ENCODE assay signal across 16 cellular contexts in the genomic region with DNA sequence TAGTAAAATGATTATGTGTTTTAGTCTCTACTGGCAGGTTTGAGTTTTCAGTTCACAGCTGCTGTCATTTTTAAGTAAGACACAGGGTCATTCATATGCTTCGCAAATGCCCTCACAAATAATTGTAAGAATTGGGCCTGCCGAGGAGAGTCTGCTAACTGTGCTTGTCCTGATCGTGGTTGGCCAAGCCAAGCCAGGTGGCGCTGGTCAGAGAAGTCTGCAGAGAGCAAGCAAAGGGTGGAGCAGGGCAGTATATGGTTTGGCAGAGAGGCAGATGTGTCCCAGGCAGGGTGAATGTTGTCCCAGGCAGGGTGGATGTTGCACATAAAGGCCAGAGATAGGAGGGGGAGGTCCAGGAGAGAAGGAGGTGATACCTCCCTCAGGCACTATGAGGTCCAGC. TPM values are rescaled to one million over a fixed set of nuclear protein-coding genes. Genes with fewer than 3 reads are reported as not detected.
DNase-seq lines count a peak whose midpoint lies in the region; ATAC-seq and TF ChIP-seq lines count a peak whose summit lies in the region.
"Had no signal": no experiment of that assay in that cellular context is flagged by ENCODE, and none has a peak within 500 bp of the region (broad histone marks: within the 10 kb centered on the region; RNA-seq: fewer than 3 reads in every experiment).

No MANE protein-coding gene starts in this region.

- H3K36me3 ChIP-seq in Panc1 (ENCODE audit: control insufficient read depth, insufficient read depth, low read length): no peaks in the 10 kb centered on the region
- peaks cover 94% of the 10 kb centered on the region for H3K36me3 ChIP-seq in endodermal cell (ENCODE audit: control insufficient read depth, insufficient read depth, low read length)

- H3K36me3 Mint-ChIP-seq in HFFc6 (ENCODE audit: low read depth) (peaks cover 46% of the 10 kb centered on the region), endodermal cell (ENCODE audit: low read depth) (peaks cover 39% of the 10 kb centered on the region)
- H3K36me3 Mint-ChIP-seq in activated naive CD8-positive, alpha-beta T cell treated with anti-CD3 and anti-CD28 coated beads for 36 hours: peaks cover 4% of the 10 kb centered on the region
- no peaks in the 10 kb centered on the region for H3K36me3 Mint-ChIP-seq in effector memory CD8-positive, alpha-beta T cell (ENCODE audit: insufficient read depth)

- POLR2A ChIA-PET in Panc1 (lab: Charles Lee): no interaction called here

- H3K4me3 ChIP-seq in Panc1 (ENCODE audit: low read depth in 2 of 2, low read length in 2 of 2) (no peak overlapping the region), endodermal cell (ENCODE audit: low read length) (no peak overlapping the region)

- WGBS in endodermal cell (ENCODE audit: insufficient coverage in 1 of 2, insufficient read length in 1 of 2), 2 experiments: 90 to 100% methylated on average over 2 to 4 of the region's 4 CpGs

- H3K4me1 Mint-ChIP-seq in HFFc6 (ENCODE audit: low read depth): peaks cover 22% of the 10 kb centered on the region
- peaks cover 2% of the 10 kb centered on the region for H3K4me1 Mint-ChIP-seq in endodermal cell
- H3K4me1 Mint-ChIP-seq in activated naive CD8-positive, alpha-beta T cell treated with anti-CD3 and anti-CD28 coated beads for 36 hours: no peaks in the 10 kb centered on the region
- no peaks in the 10 kb centered on the region for H3K4me1 Mint-ChIP-seq in effector memory CD8-positive, alpha-beta T cell (ENCODE audit: low read depth in 2 of 2)
- H3K4me1 Mint-ChIP-seq: CD4-positive, CD25-positive, alpha-beta regulatory T cell; CD8-positive, alpha-beta memory T cell had no signal

- H3K9ac ChIP-seq in endodermal cell (ENCODE audit: extremely low read depth, low read length, poor library complexity, severe bottlenecking): no peak overlapping the region

- in situ Hi-C loops in Panc1 (cut with HindIII; ENCODE audit: low pct_unique_long_range_greater_than_20kb, low sequenced_read_pairs): no loop called here

- H3K27ac ChIP-seq in Panc1 (ENCODE audit: low read length): no peak overlapping the region
- H3K27ac ChIP-seq in endodermal cell (ENCODE audit: low read depth, low read length): no peak overlapping the region

- H3K4me3 Mint-ChIP-seq in HFFc6 (no peak overlapping the region), endodermal cell (no peak overlapping the region)
- H3K4me3 Mint-ChIP-seq in activated naive CD8-positive, alpha-beta T cell treated with anti-CD3 and anti-CD28 coated beads for 36 hours: no peak overlapping the region
- no peak overlapping the region for H3K4me3 Mint-ChIP-seq in effector memory CD8-positive, alpha-beta T cell
- H3K4me3 Mint-ChIP-seq: CD4-positive, CD25-positive, alpha-beta regulatory T cell; CD8-positive, alpha-beta memory T cell had no signal

- H3K27me3 ChIP-seq in Panc1 (ENCODE audit: control insufficient read depth, insufficient read depth, low read length): peaks cover 6% of the 10 kb centered on the region; the same call in 1 of the 2 replicates
- H3K27me3 ChIP-seq in endodermal cell (ENCODE audit: control insufficient read depth, insufficient read depth, low read length, poor library complexity, severe bottlenecking): no peaks in the 10 kb centered on the region
- H3K27me3 ChIP-seq: BE2C had no signal

- TF ChIP-seq CTCF in HFFc6 (IDR thresholded peaks at IDR 0.05) (no peak), Panc1 (IDR thresholded peaks at IDR 0.05) (no peak), endodermal cell (conservative IDR thresholded peaks at IDR 0.05) (peak; percentile 31)

- DNase-seq in HFFc6 (no peak), Panc1 (ENCODE audit: low read depth, low spot score) (no peak), endodermal cell (no peak), anterior cingulate cortex (lab: John Stamatoyannopoulos, UW) (no peak)
- DNase-seq in activated naive CD8-positive, alpha-beta T cell treated with anti-CD3 and anti-CD28 coated beads for 36 hours: no peak
- DNase-seq in effector memory CD8-positive, alpha-beta T cell: no peak
- DNase-seq in stimulated activated CD4-positive, alpha-beta T cell treated with anti-CD3 and anti-CD28 coated beads, Interleukin-4, amount 100 ng/mL, for 24 hours: no peak
- DNase-seq: ACHN; BE2C; CD4-positive, CD25-positive, alpha-beta regulatory T cell; CD8-positive, alpha-beta memory T cell; COR-L47; DMS 273 treated with DMSO at 0.1 percent for 48 hours; DMS53; DND-41 had no signal

- no peaks in the 10 kb centered on the region for H3K9me3 ChIP-seq in Panc1 (ENCODE audit: control insufficient read depth, insufficient read depth, low read depth, low read length)
- H3K9me3 ChIP-seq in endodermal cell (ENCODE audit: control insufficient read depth, low read length): no peaks in the 10 kb centered on the region
- H3K9me3 ChIP-seq: BE2C had no signal

- no TSS peak for BruUV-seq in Panc1 (replicated peaks; lab: Mats Ljungman, UMichigan)

- intact Hi-C loops in Panc1 (cut with micrococcal nuclease; ENCODE audit: unreplicated experiment): no loop called here

- peak; percentile 69; the same call in 1 of the 2 replicates for ATAC-seq in Panc1
- ATAC-seq in effector memory CD8-positive, alpha-beta T cell (replicated peaks): no peak
- ATAC-seq: HepG2 had no signal

- CTCF ChIA-PET in Panc1 (lab: Charles Lee): interaction anchor here (0.7 kb wide), 1 partner anchor 16 kb away, joined by 3 read pairs; no protein-coding TSS in a partner anchor

- H3K9me3 Mint-ChIP-seq in HFFc6: no peaks in the 10 kb centered on the region
- H3K9me3 Mint-ChIP-seq in endodermal cell: no peaks in the 10 kb centered on the region
- no peaks in the 10 kb centered on the region for H3K9me3 Mint-ChIP-seq in activated naive CD8-positive, alpha-beta T cell treated with anti-CD3 and anti-CD28 coated beads for 36 hours
- no peaks in the 10 kb centered on the region for H3K9me3 Mint-ChIP-seq in effector memory CD8-positive, alpha-beta T cell
- H3K9me3 Mint-ChIP-seq: CD4-positive, CD25-positive, alpha-beta regulatory T cell; CD8-positive, alpha-beta memory T cell had no signal

- peaks cover 4% of the 10 kb centered on the region for H3K27me3 Mint-ChIP-seq in HFFc6 (ENCODE audit: insufficient read depth)
- H3K27me3 Mint-ChIP-seq in endodermal cell (ENCODE audit: insufficient read depth): no peaks in the 10 kb centered on the region
- H3K27me3 Mint-ChIP-seq in activated naive CD8-positive, alpha-beta T cell treated with anti-CD3 and anti-CD28 coated beads for 36 hours: no peaks in the 10 kb centered on the region
- no peaks in the 10 kb centered on the region for H3K27me3 Mint-ChIP-seq in effector memory CD8-positive, alpha-beta T cell
- H3K27me3 Mint-ChIP-seq: CD4-positive, CD25-positive, alpha-beta regulatory T cell; CD8-positive, alpha-beta memory T cell had no signal

- peak overlapping the region; percentile 66; the same call in 1 of the 2 replicates for H3K27ac Mint-ChIP-seq in HFFc6
- no peak overlapping the region for H3K27ac Mint-ChIP-seq in endodermal cell
- no peak overlapping the region for H3K27ac Mint-ChIP-seq in activated naive CD8-positive, alpha-beta T cell treated with anti-CD3 and anti-CD28 coated beads for 36 hours
- no peak overlapping the region for H3K27ac Mint-ChIP-seq in effector memory CD8-positive, alpha-beta T cell

- no peaks in the 10 kb centered on the region for H3K4me1 ChIP-seq in Panc1 (ENCODE audit: control insufficient read depth, insufficient read depth, low read length)
- H3K4me1 ChIP-seq in endodermal cell (ENCODE audit: control insufficient read depth, insufficient read depth, low read length): no peaks in the 10 kb centered on the region
- H3K4me1 ChIP-seq: BE2C had no signal

RNA-seq across cellular contexts. Expression of gene SCN3B, which starts 52.7 kb away (rescaled TPM):
- not detected for total RNA-seq in HFFc6 (2021; fragmentation: NEBNext Ultra II Directional; extraction: Animal tissue kit (Norgen Biotek cat#: 25700))
- 0.10 TPM for total RNA-seq in Panc1 (2021; ENCODE audit: unreplicated experiment)
- polyA plus RNA-seq in Panc1 (2012; ENCODE audit: insufficient read length): not detected
- total RNA-seq in endodermal cell: under 1 TPM; 0.51 to 0.90 TPM
- polyA plus RNA-seq in endodermal cell (2013, experiment 1 of 2): 3.9 TPM
- polyA plus RNA-seq in endodermal cell (2013, experiment 2 of 2): 3.1 TPM
- not detected for total RNA-seq in activated naive CD8-positive, alpha-beta T cell treated with anti-CD3 and anti-CD28 coated beads for 36 hours
- total RNA-seq: CD4-positive, CD25-positive, alpha-beta regulatory T cell; CD8-positive, alpha-beta memory T cell had no signal
